1 cellular context compared by ENCODE assay signal in the genomic region with DNA sequence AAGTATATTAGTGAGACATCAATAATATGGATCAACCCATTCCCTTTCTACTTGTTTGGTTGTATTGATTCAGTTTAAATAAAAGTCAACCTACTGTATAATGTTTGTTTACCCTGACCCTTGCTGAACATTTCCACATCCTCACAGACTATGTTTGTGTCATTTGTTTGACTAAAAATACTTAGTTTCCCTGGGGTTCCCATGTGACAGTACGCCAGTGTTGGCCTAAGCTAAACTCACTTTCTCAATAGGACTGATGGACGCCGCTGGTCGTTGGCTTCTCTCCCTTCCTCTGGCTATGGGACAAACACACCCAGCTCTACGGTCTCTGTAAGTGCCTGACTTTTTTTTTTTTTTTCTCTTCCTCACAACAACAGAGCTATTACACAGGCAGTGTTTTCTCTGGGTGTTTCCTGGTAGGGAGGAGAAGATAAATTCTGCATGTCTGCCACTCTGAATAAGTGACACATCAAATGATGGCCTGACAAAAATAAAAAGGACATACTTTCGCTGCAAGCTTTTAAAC.
A peak's percentile ranks its signal among the peaks of the same experiment; 100 is the strongest.
TF ChIP-seq lines count a peak whose summit lies in the region.

No MANE protein-coding gene starts in this region.

TF ChIP-seq in HepG2, 621 proteins besides CTCF, POLR2A, EP300 and RAD21 (continued from another document and continues in another):
- TF ChIP-seq ZNF280D (CRISPR knock-in tag; IDR thresholded peaks at IDR 0.05), result no peak
- TF ChIP-seq SNRNP70 (IDR thresholded peaks at IDR 0.05; ENCODE audit: low read depth, low read length), result no peak
- peak; percentile 34 for TF ChIP-seq HNF4A (CRISPR knock-in tag; IDR thresholded peaks at IDR 0.05)
- TF ChIP-seq CCAR2 (optimal IDR thresholded peaks at IDR 0.05; ENCODE audit: low read depth, low read length), result no peak
- TF ChIP-seq WIZ (CRISPR knock-in tag; IDR thresholded peaks at IDR 0.05), result no peak
- no peak for TF ChIP-seq IRF9 (CRISPR knock-in tag; IDR thresholded peaks at IDR 0.05; ENCODE audit: borderline replicate concordance)
- TF ChIP-seq ZNF709 (CRISPR knock-in tag; IDR thresholded peaks at IDR 0.05), result no peak
- TF ChIP-seq POLR2AphosphoS5 (IDR thresholded peaks at IDR 0.05; ENCODE audit: low read depth, low read length), result no peak; the same call in 1 of the 2 replicates
- TF ChIP-seq SP1 (IDR thresholded peaks at IDR 0.05), result no peak
- no peak for TF ChIP-seq SP1 (CRISPR knock-in tag; IDR thresholded peaks at IDR 0.05)
- TF ChIP-seq THAP11 (CRISPR knock-in tag; IDR thresholded peaks at IDR 0.05), result peak; percentile 66
- no peak for TF ChIP-seq ZNF251 (CRISPR knock-in tag; IDR thresholded peaks at IDR 0.05)
- TF ChIP-seq NFIB (CRISPR knock-in tag; IDR thresholded peaks at IDR 0.05; ENCODE audit: borderline replicate concordance), result no peak
- TF ChIP-seq, protein P1, sequence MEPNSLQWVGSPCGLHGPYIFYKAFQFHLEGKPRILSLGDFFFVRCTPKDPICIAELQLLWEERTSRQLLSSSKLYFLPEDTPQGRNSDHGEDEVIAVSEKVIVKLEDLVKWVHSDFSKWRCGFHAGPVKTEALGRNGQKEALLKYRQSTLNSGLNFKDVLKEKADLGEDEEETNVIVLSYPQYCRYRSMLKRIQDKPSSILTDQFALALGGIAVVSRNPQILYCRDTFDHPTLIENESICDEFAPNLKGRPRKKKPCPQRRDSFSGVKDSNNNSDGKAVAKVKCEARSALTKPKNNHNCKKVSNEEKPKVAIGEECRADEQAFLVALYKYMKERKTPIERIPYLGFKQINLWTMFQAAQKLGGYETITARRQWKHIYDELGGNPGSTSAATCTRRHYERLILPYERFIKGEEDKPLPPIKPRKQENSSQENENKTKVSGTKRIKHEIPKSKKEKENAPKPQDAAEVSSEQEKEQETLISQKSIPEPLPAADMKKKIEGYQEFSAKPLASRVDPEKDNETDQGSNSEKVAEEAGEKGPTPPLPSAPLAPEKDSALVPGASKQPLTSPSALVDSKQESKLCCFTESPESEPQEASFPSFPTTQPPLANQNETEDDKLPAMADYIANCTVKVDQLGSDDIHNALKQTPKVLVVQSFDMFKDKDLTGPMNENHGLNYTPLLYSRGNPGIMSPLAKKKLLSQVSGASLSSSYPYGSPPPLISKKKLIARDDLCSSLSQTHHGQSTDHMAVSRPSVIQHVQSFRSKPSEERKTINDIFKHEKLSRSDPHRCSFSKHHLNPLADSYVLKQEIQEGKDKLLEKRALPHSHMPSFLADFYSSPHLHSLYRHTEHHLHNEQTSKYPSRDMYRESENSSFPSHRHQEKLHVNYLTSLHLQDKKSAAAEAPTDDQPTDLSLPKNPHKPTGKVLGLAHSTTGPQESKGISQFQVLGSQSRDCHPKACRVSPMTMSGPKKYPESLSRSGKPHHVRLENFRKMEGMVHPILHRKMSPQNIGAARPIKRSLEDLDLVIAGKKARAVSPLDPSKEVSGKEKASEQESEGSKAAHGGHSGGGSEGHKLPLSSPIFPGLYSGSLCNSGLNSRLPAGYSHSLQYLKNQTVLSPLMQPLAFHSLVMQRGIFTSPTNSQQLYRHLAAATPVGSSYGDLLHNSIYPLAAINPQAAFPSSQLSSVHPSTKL (CRISPR knock-in tag; IDR thresholded peaks at IDR 0.05), result peak; percentile 83
- no peak for TF ChIP-seq ZFP82 (CRISPR knock-in tag; IDR thresholded peaks at IDR 0.05; ENCODE audit: borderline replicate concordance)
- TF ChIP-seq ZNF101 (CRISPR knock-in tag; IDR thresholded peaks at IDR 0.05; ENCODE audit: borderline replicate concordance, low read depth), result no peak
- TF ChIP-seq SPEN (CRISPR knock-in tag; IDR thresholded peaks at IDR 0.05; ENCODE audit: low read depth), result no peak
- peak; percentile 40; the same call in 1 of the 2 replicates for TF ChIP-seq PPARG (CRISPR knock-in tag; conservative IDR thresholded peaks at IDR 0.05)
- 0 out of 2 replicates have a peak, but pooled peaks have one; percentile 17 for TF ChIP-seq SMAD3 (CRISPR knock-in tag; IDR thresholded peaks at IDR 0.05)
- no peak for TF ChIP-seq TOE1 (CRISPR knock-in tag; IDR thresholded peaks at IDR 0.05)
- TF ChIP-seq, protein P2, sequence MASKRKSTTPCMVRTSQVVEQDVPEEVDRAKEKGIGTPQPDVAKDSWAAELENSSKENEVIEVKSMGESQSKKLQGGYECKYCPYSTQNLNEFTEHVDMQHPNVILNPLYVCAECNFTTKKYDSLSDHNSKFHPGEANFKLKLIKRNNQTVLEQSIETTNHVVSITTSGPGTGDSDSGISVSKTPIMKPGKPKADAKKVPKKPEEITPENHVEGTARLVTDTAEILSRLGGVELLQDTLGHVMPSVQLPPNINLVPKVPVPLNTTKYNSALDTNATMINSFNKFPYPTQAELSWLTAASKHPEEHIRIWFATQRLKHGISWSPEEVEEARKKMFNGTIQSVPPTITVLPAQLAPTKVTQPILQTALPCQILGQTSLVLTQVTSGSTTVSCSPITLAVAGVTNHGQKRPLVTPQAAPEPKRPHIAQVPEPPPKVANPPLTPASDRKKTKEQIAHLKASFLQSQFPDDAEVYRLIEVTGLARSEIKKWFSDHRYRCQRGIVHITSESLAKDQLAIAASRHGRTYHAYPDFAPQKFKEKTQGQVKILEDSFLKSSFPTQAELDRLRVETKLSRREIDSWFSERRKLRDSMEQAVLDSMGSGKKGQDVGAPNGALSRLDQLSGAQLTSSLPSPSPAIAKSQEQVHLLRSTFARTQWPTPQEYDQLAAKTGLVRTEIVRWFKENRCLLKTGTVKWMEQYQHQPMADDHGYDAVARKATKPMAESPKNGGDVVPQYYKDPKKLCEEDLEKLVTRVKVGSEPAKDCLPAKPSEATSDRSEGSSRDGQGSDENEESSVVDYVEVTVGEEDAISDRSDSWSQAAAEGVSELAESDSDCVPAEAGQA (IDR thresholded peaks at IDR 0.05; ENCODE audit: low read depth), result no peak
- TF ChIP-seq, protein P2 (CRISPR knock-in tag; IDR thresholded peaks at IDR 0.05; ENCODE audit: borderline replicate concordance), result no peak
- TF ChIP-seq LBX2 (CRISPR knock-in tag; IDR thresholded peaks at IDR 0.05; ENCODE audit: borderline replicate concordance), result no peak
- TF ChIP-seq EED (CRISPR knock-in tag; IDR thresholded peaks at IDR 0.05), result no peak
- TF ChIP-seq STAG1 (CRISPR knock-in tag; IDR thresholded peaks at IDR 0.05), result no peak
- TF ChIP-seq ZNF12 (CRISPR knock-in tag; IDR thresholded peaks at IDR 0.05), result no peak
- TF ChIP-seq TMF1 (CRISPR knock-in tag; IDR thresholded peaks at IDR 0.05; ENCODE audit: low read depth), result no peak
- TF ChIP-seq CERS6 (CRISPR knock-in tag; IDR thresholded peaks at IDR 0.05), result no peak
- TF ChIP-seq ZNF672 (CRISPR knock-in tag; IDR thresholded peaks at IDR 0.05), result no peak
- no peak for TF ChIP-seq JUNB (CRISPR knock-in tag; IDR thresholded peaks at IDR 0.05; ENCODE audit: borderline replicate concordance)
- TF ChIP-seq ATF7 (IDR thresholded peaks at IDR 0.05), result no peak
- no peak for TF ChIP-seq ATF7 (CRISPR knock-in tag; IDR thresholded peaks at IDR 0.05)
- TF ChIP-seq, protein P3, sequence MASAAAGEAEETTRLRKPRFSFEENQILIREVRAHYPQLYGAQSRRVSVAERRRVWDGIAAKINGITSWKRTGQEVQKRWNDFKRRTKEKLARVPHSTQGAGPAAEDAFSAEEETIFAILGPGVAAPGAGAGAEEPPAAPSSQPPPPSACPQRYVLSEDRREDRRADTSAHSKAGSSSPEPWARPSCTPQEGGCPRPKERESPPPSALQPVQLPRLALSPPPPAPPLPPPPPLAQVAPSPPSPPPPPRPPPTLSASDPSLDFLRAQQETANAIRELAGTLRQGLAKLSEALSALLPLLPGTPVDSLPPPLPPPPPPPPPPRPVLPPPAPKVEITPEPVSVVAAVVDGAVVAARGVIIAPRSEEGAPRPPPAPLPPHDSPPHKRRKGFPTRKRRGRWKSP (CRISPR knock-in tag; IDR thresholded peaks at IDR 0.05), result no peak
- peak; percentile 63; the same call in 1 of the 2 replicates for TF ChIP-seq FOXA1 (IDR thresholded peaks at IDR 0.05)
- TF ChIP-seq FOXA1 (CRISPR knock-in tag; IDR thresholded peaks at IDR 0.05), result peak; percentile 52; the same call in 1 of the 2 replicates
- TF ChIP-seq, protein P4, sequence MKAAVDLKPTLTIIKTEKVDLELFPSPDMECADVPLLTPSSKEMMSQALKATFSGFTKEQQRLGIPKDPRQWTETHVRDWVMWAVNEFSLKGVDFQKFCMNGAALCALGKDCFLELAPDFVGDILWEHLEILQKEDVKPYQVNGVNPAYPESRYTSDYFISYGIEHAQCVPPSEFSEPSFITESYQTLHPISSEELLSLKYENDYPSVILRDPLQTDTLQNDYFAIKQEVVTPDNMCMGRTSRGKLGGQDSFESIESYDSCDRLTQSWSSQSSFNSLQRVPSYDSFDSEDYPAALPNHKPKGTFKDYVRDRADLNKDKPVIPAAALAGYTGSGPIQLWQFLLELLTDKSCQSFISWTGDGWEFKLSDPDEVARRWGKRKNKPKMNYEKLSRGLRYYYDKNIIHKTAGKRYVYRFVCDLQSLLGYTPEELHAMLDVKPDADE (CRISPR knock-in tag; IDR thresholded peaks at IDR 0.05), result no peak
- no peak for TF ChIP-seq SIX4 (CRISPR knock-in tag; IDR thresholded peaks at IDR 0.05)
- TF ChIP-seq ZNF816 (CRISPR knock-in tag; IDR thresholded peaks at IDR 0.05; ENCODE audit: borderline replicate concordance), result no peak
- no peak for TF ChIP-seq ZNF121 (CRISPR knock-in tag; IDR thresholded peaks at IDR 0.05)
- TF ChIP-seq ATM (IDR thresholded peaks at IDR 0.05; ENCODE audit: borderline replicate concordance), result no peak
- no peak for TF ChIP-seq MTA1 (CRISPR knock-in tag; IDR thresholded peaks at IDR 0.05; ENCODE audit: borderline replicate concordance)
- no peak for TF ChIP-seq ZNF225 (CRISPR knock-in tag; IDR thresholded peaks at IDR 0.05)
- no peak; the same call in 1 of the 2 replicates for TF ChIP-seq POGZ (CRISPR knock-in tag; IDR thresholded peaks at IDR 0.05)
- peak; percentile 82 for TF ChIP-seq NR2F6 (IDR thresholded peaks at IDR 0.05)
- TF ChIP-seq NR2F6 (CRISPR knock-in tag; IDR thresholded peaks at IDR 0.05), result peak; percentile 84
- TF ChIP-seq CREBL2 (CRISPR knock-in tag; IDR thresholded peaks at IDR 0.05; ENCODE audit: borderline replicate concordance), result no peak
- no peak for TF ChIP-seq FLYWCH1 (CRISPR knock-in tag; IDR thresholded peaks at IDR 0.05)
- no peak for TF ChIP-seq ZFP36L2 (CRISPR knock-in tag; IDR thresholded peaks at IDR 0.05)
- TF ChIP-seq HNRNPL (IDR thresholded peaks at IDR 0.05; ENCODE audit: low read depth, low read length), result no peak
- no peak for TF ChIP-seq ZNF619 (CRISPR knock-in tag; IDR thresholded peaks at IDR 0.05)
